ENCODE assay signal across 8 cellular contexts in the genomic region with DNA sequence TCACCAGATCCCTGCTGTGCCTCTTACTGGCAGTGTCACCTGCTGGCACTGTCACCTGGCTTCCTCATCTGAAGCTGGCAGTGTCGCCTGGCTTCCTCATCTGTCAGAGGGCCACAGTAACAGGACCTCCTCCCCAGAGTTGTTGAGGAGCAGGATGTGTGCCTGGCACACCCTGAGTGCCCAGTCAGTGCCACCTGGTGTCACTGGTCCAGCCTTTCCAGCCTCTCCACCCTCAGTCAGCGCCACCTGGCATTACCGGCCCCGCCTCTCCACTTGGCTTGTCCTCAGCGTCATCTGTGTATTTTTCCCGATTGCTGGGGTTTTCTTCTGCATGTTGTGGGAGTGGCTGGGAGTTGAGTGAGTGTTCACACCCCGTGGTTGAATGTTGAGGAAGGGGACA. TPM values are rescaled to one million over a fixed set of nuclear protein-coding genes. Genes with fewer than 3 reads are reported as not detected.
DNase-seq lines count a peak whose midpoint lies in the region; ATAC-seq and TF ChIP-seq lines count a peak whose summit lies in the region.

No MANE protein-coding gene starts in this region.

- H3K27me3 Mint-ChIP-seq in activated T-helper 1 cell treated with anti-CD3 and anti-CD28 coated beads, Interleukin-12 subunit alpha, Interleukin-12 subunit beta, Interleukin-2, Interleukin-4 antibody, amounts not matched to agents 30 ng/mL and 10 ng/mL and 1 ng/mL, durations not matched to agents 14 hours and 24 hours and 36 hours (ENCODE audit: insufficient read depth), result no peaks in the 10 kb centered on the region

- H3K4me1 Mint-ChIP-seq in activated T-helper 1 cell treated with anti-CD3 and anti-CD28 coated beads, Interleukin-12 subunit alpha, Interleukin-12 subunit beta, Interleukin-2, Interleukin-4 antibody, amounts not matched to agents 30 ng/mL and 10 ng/mL and 1 ng/mL, durations not matched to agents 14 hours and 24 hours and 36 hours (ENCODE audit: low read depth), result peaks cover 60% of the 10 kb centered on the region

- peak; percentile 24 for ATAC-seq in left ventricle myocardium superior
- ATAC-seq in HG03039 (IDR thresholded peaks at IDR 0.05; ENCODE audit: unreplicated experiment), result no peak
- ATAC-seq in HG03442 (IDR thresholded peaks at IDR 0.05; ENCODE audit: unreplicated experiment), result no peak

- H3K36me3 ChIP-seq in left ventricle myocardium inferior, result peaks cover 9% of the 10 kb centered on the region
- H3K36me3 ChIP-seq in right atrium auricular region, result no peaks in the 10 kb centered on the region
- no peaks in the 10 kb centered on the region for H3K36me3 ChIP-seq in uterus

- H3K4me1 ChIP-seq in left ventricle myocardium inferior (peaks cover 78% of the 10 kb centered on the region), right atrium auricular region (peaks cover 0 to 63% of the 10 kb centered on the region in 2 donors), uterus (peaks cover 8% of the 10 kb centered on the region in 2 donors)

- H3K9me3 Mint-ChIP-seq in activated T-helper 1 cell treated with anti-CD3 and anti-CD28 coated beads, Interleukin-12 subunit alpha, Interleukin-12 subunit beta, Interleukin-2, Interleukin-4 antibody, amounts not matched to agents 30 ng/mL and 10 ng/mL and 1 ng/mL, durations not matched to agents 14 hours and 24 hours and 36 hours, result no peaks in the 10 kb centered on the region

- H3K27ac ChIP-seq in left ventricle myocardium inferior (replicated peaks), result peak overlapping the region; percentile 76
- no peak overlapping the region for H3K27ac ChIP-seq in right atrium auricular region
- H3K27ac ChIP-seq in uterus, result peak overlapping the region; percentile 5 to 18

- H3K9me3 ChIP-seq in left ventricle myocardium inferior (replicated peaks), result no peaks in the 10 kb centered on the region
- H3K9me3 ChIP-seq in right atrium auricular region, result no peaks in the 10 kb centered on the region
- H3K9me3 ChIP-seq in uterus, result no peaks in the 10 kb centered on the region

- no peak for TF ChIP-seq POLR2A in uterus (IDR thresholded peaks at IDR 0.05)

- no peak overlapping the region for H3K4me3 Mint-ChIP-seq in activated T-helper 1 cell treated with anti-CD3 and anti-CD28 coated beads, Interleukin-12 subunit alpha, Interleukin-12 subunit beta, Interleukin-2, Interleukin-4 antibody, amounts not matched to agents 30 ng/mL and 10 ng/mL and 1 ng/mL, durations not matched to agents 14 hours and 24 hours and 36 hours

- TF ChIP-seq CTCF in left ventricle myocardium inferior (IDR thresholded peaks at IDR 0.05; ENCODE audit: borderline replicate concordance) (no peak), right atrium auricular region (IDR thresholded peaks at IDR 0.05) (no peak), uterus (IDR thresholded peaks at IDR 0.05) (no peak)

- intact Hi-C loops in left ventricle myocardium inferior (cut with micrococcal nuclease) (no loop called here), left ventricle myocardium superior (cut with micrococcal nuclease) (no loop called here), uterus (cut with DNase I; ENCODE audit: low total_unique reads) (no loop called here)
- intact Hi-C loops in activated T-helper 1 cell treated with anti-CD3 and anti-CD28 coated beads, Interleukin-12 subunit alpha, Interleukin-12 subunit beta, Interleukin-2, Interleukin-4 antibody, amounts not matched to agents 30 ng/mL and 10 ng/mL and 1 ng/mL, durations not matched to agents 14 hours and 24 hours and 36 hours (cut with micrococcal nuclease), result loop anchor here (1.0 to 10.0 kb wide), 7 partner anchors 11 to 463 kb away; no protein-coding TSS in a partner anchor

- no peak overlapping the region for H3K27ac Mint-ChIP-seq in activated T-helper 1 cell treated with anti-CD3 and anti-CD28 coated beads, Interleukin-12 subunit alpha, Interleukin-12 subunit beta, Interleukin-2, Interleukin-4 antibody, amounts not matched to agents 30 ng/mL and 10 ng/mL and 1 ng/mL, durations not matched to agents 14 hours and 24 hours and 36 hours

- DNase-seq in left ventricle myocardium inferior, result no peak
- DNase-seq in right atrium auricular region (ENCODE audit: low spot score), result no peak
- DNase-seq in NCI-H69 (lab: John Stamatoyannopoulos, UW), result peak; percentile 69
- DNase-seq in left ventricle myocardium superior, result peak; percentile 53
- DNase-seq in uterus, result no peak
- DNase-seq in activated T-helper 1 cell treated with anti-CD3 and anti-CD28 coated beads, Interleukin-12 subunit alpha, Interleukin-12 subunit beta, Interleukin-2, Interleukin-4 antibody, amounts not matched to agents 30 ng/mL and 10 ng/mL and 1 ng/mL, durations not matched to agents 14 hours and 24 hours and 36 hours (ENCODE audit: low spot score), result no peak

- H3K36me3 Mint-ChIP-seq in activated T-helper 1 cell treated with anti-CD3 and anti-CD28 coated beads, Interleukin-12 subunit alpha, Interleukin-12 subunit beta, Interleukin-2, Interleukin-4 antibody, amounts not matched to agents 30 ng/mL and 10 ng/mL and 1 ng/mL, durations not matched to agents 14 hours and 24 hours and 36 hours (ENCODE audit: low read depth), result peaks cover 30% of the 10 kb centered on the region

- H3K27me3 ChIP-seq in left ventricle myocardium inferior (ENCODE audit: low read depth) (no peaks in the 10 kb centered on the region), right atrium auricular region (no peaks in the 10 kb centered on the region), uterus (no peaks in the 10 kb centered on the region)

- H3K4me3 ChIP-seq in left ventricle myocardium inferior (no peak overlapping the region), right atrium auricular region (no peak overlapping the region), uterus (no peak overlapping the region)

RNA-seq across cellular contexts. Expression of a gene that starts 37.9 kb away (rescaled TPM):
- total RNA-seq in left ventricle myocardium inferior, result 66.7 TPM
- total RNA-seq in right atrium auricular region, result 10 to 100 TPM; 44.9 to 52.3 TPM
- total RNA-seq in left ventricle myocardium superior, result 74.5 TPM
- 10 to 100 TPM; 12.6 to 83.3 (median 44.2) TPM for total RNA-seq in uterus
- 153 and 159 TPM in 2 replicates for total RNA-seq in activated T-helper 1 cell treated with anti-CD3 and anti-CD28 coated beads, Interleukin-12 subunit alpha, Interleukin-12 subunit beta, Interleukin-2, Interleukin-4 antibody, amounts not matched to agents 30 ng/mL and 10 ng/mL and 1 ng/mL, durations not matched to agents 14 hours and 24 hours and 36 hours

Comparison
In these comparisons a context has a peak if more than half of its experiments do, and no peak if none do; other contexts are left out.
1. DNase-seq: peak in NCI-H69 (single experiment) and left ventricle myocardium superior (single experiment); none in left ventricle myocardium inferior (single experiment), right atrium auricular region (single experiment), uterus (0 of 2) and activated T-helper 1 cell treated with anti-CD3 and anti-CD28 coated beads, Interleukin-12 subunit alpha, Interleukin-12 subunit beta, Interleukin-2, Interleukin-4 antibody, amounts not matched to agents 30 ng/mL and 10 ng/mL and 1 ng/mL, durations not matched to agents 14 hours and 24 hours and 36 hours (single experiment).
2. H3K27ac ChIP-seq: peak in left ventricle myocardium inferior (single experiment) and uterus (2 of 2); none in right atrium auricular region (0 of 2).